ENCODE assay signal across 24 cellular contexts in genomic region chr12:59494617-59495016, GRCh38.
"Had no signal": no experiment of that assay in that cellular context is flagged by ENCODE, and none has a peak within 500 bp of the region (broad histone marks: within the 10 kb centered on the region; RNA-seq: fewer than 3 reads in every experiment).

No MANE protein-coding gene starts in this region.

- H3K27ac Mint-ChIP-seq: activated CD4-positive, alpha-beta memory T cell treated with anti-CD3 and anti-CD28 coated beads for 36 hours; activated CD4-positive, alpha-beta T cell treated with anti-CD3 and anti-CD28 coated beads, Interleukin-2, amount 10 ng/mL, durations not matched to agents 24 days and 14 days; activated naive CD4-positive, alpha-beta T cell treated with anti-CD3 and anti-CD28 coated beads, Interleukin-2, amount 10 ng/mL, durations not matched to agents 7 days and 5 days; activated naive CD8-positive, alpha-beta T cell treated with anti-CD3 and anti-CD28 coated beads, Interleukin-2, amount 10 ng/mL, durations not matched to agents 7 days and 5 days; activated T-cell treated with anti-CD3 and anti-CD28 coated beads, Interleukin-2, amount 50 U/mL, for 24 hours; brain; effector memory CD8-positive, alpha-beta T cell; nephron progenitor cell had no signal

- H3K36me3 Mint-ChIP-seq: activated CD4-positive, alpha-beta memory T cell treated with anti-CD3 and anti-CD28 coated beads for 36 hours; activated naive CD4-positive, alpha-beta T cell treated with anti-CD3 and anti-CD28 coated beads, Interleukin-2, amount 10 ng/mL, durations not matched to agents 7 days and 5 days; brain had no signal

- H3K4me1 Mint-ChIP-seq: activated CD4-positive, alpha-beta T cell treated with anti-CD3 and anti-CD28 coated beads, Interleukin-2, amount 10 ng/mL, durations not matched to agents 24 days and 14 days; activated naive CD4-positive, alpha-beta T cell treated with anti-CD3 and anti-CD28 coated beads, Interleukin-2, amount 10 ng/mL, durations not matched to agents 7 days and 5 days; nephron progenitor cell had no signal

- DNase-seq: activated CD4-positive, alpha-beta memory T cell treated with anti-CD3 and anti-CD28 coated beads for 36 hours; activated CD4-positive, alpha-beta T cell treated with anti-CD3 and anti-CD28 coated beads, Interleukin-2, amount 10 ng/mL, durations not matched to agents 24 days and 14 days; activated CD4-positive, CD25-positive, alpha-beta regulatory T cell treated with anti-CD3 and anti-CD28 coated beads, Interleukin-2, amount 50 U/mL, for 72 hours; activated CD8-positive, alpha-beta memory T cell treated with anti-CD3 and anti-CD28 coated beads, Interleukin-2, amount 50 U/mL, for 48 hours; activated gamma-delta T cell; activated naive CD4-positive, alpha-beta T cell treated with anti-CD3 and anti-CD28 coated beads, Interleukin-2, amount 10 ng/mL, durations not matched to agents 7 days and 5 days; activated naive CD8-positive, alpha-beta T cell treated with anti-CD3 and anti-CD28 coated beads, Interleukin-2, amount 10 ng/mL, durations not matched to agents 7 days and 5 days; activated T-cell treated with anti-CD3 and anti-CD28 coated beads, Interleukin-2, amount 50 U/mL, for 24 hours; effector memory CD8-positive, alpha-beta T cell; hippocampal formation; left cardiac atrium; left ventricle myocardium superior; nephron progenitor cell; pancreas; retina; stimulated activated CD4-positive, alpha-beta T cell treated with anti-CD3 and anti-CD28 coated beads, Interleukin-12 subunit alpha, Interleukin-12 subunit beta, amount 100 ng/mL, for 4 hours; stimulated activated CD4-positive, alpha-beta T cell treated with anti-CD3 and anti-CD28 coated beads, Interleukin-4, amount 100 ng/mL, for 1 hour; stimulated activated naive CD8-positive, alpha-beta T cell treated with anti-CD3 and anti-CD28 coated beads, Interleukin-15, amount 100 ng/mL, for 72 hours; substantia nigra; T1000; upper lobe of left lung had no signal

- H3K4me3 Mint-ChIP-seq: activated CD4-positive, alpha-beta memory T cell treated with anti-CD3 and anti-CD28 coated beads for 36 hours; activated CD4-positive, alpha-beta T cell treated with anti-CD3 and anti-CD28 coated beads, Interleukin-2, amount 10 ng/mL, durations not matched to agents 24 days and 14 days; activated naive CD4-positive, alpha-beta T cell treated with anti-CD3 and anti-CD28 coated beads, Interleukin-2, amount 10 ng/mL, durations not matched to agents 7 days and 5 days; activated naive CD8-positive, alpha-beta T cell treated with anti-CD3 and anti-CD28 coated beads, Interleukin-2, amount 10 ng/mL, durations not matched to agents 7 days and 5 days; activated T-cell treated with anti-CD3 and anti-CD28 coated beads, Interleukin-2, amount 50 U/mL, for 24 hours; brain; effector memory CD8-positive, alpha-beta T cell; nephron progenitor cell; stimulated activated naive CD8-positive, alpha-beta T cell treated with anti-CD3 and anti-CD28 coated beads, Interleukin-15, amount 100 ng/mL, for 72 hours had no signal

- H3K9me3 Mint-ChIP-seq: activated CD4-positive, alpha-beta memory T cell treated with anti-CD3 and anti-CD28 coated beads for 36 hours; activated CD4-positive, alpha-beta T cell treated with anti-CD3 and anti-CD28 coated beads, Interleukin-2, amount 10 ng/mL, durations not matched to agents 24 days and 14 days; activated naive CD4-positive, alpha-beta T cell treated with anti-CD3 and anti-CD28 coated beads, Interleukin-2, amount 10 ng/mL, durations not matched to agents 7 days and 5 days; activated T-cell treated with anti-CD3 and anti-CD28 coated beads, Interleukin-2, amount 50 U/mL, for 24 hours; brain; effector memory CD8-positive, alpha-beta T cell; nephron progenitor cell had no signal

- ATAC-seq: effector memory CD8-positive, alpha-beta T cell; gastroesophageal sphincter; left cardiac atrium; left ventricle myocardium superior; pancreas; sciatic nerve; stimulated activated naive CD8-positive, alpha-beta T cell treated with anti-CD3 and anti-CD28 coated beads, Interleukin-15, amount 100 ng/mL, for 72 hours had no signal

- H3K27me3 Mint-ChIP-seq: activated CD4-positive, alpha-beta memory T cell treated with anti-CD3 and anti-CD28 coated beads for 36 hours; activated CD4-positive, alpha-beta T cell treated with anti-CD3 and anti-CD28 coated beads, Interleukin-2, amount 10 ng/mL, durations not matched to agents 24 days and 14 days; activated naive CD4-positive, alpha-beta T cell treated with anti-CD3 and anti-CD28 coated beads, Interleukin-2, amount 10 ng/mL, durations not matched to agents 7 days and 5 days; activated naive CD8-positive, alpha-beta T cell treated with anti-CD3 and anti-CD28 coated beads, Interleukin-2, amount 10 ng/mL, durations not matched to agents 7 days and 5 days; activated T-cell treated with anti-CD3 and anti-CD28 coated beads, Interleukin-2, amount 50 U/mL, for 24 hours; stimulated activated naive CD8-positive, alpha-beta T cell treated with anti-CD3 and anti-CD28 coated beads, Interleukin-15, amount 100 ng/mL, for 72 hours had no signal
